1 cellular context compared by ENCODE assay signal in the genomic region with DNA sequence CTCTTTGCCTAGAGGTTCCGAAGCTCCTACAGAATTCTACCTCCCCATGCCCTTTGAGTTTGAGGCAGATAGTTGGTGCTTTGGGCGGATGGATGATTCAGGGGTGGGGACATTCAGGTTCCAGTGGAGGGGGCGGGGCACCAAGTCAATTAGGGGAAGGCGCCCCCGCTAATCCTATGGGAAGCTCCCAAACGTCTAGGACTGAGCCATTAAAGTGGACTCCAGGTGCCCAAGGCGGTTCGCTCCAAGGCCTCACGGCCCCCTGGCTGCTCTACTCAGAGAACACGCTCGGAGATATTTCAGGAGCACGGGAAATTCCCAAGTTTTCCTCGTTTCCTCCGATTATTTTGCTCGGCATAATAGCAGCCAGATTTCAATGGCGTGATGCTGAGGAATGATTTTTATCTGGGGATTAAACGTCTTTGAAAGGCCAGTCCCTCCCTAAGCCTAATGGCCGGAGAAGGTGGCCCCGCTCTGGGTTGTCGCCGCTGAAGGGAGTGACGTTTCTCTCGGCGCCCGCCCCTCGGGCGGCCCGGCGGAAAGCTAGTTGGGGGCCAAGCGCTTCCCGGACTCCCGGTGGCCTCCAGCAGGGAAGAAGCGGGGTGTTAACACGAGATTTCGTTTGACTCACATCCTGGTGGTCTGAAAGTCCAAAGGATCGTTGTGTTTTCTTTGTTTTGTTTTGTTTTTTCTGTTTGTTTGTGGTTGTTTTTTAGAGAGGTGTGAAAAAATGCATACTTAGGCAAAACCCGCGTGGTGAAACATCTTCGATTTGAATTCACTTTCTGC.
A peak's percentile ranks its signal among the peaks of the same experiment; 100 is the strongest.
TF ChIP-seq lines count a peak whose summit lies in the region.

No MANE protein-coding gene starts in this region.

TF ChIP-seq in HepG2, 621 proteins besides CTCF, POLR2A, EP300 and RAD21 (continued from another document and continues in another):
- TF ChIP-seq SPEN (CRISPR knock-in tag; IDR thresholded peaks at IDR 0.05; ENCODE audit: low read depth), result peak; percentile 32; the same call in 1 of the 2 replicates
- TF ChIP-seq, protein P1, sequence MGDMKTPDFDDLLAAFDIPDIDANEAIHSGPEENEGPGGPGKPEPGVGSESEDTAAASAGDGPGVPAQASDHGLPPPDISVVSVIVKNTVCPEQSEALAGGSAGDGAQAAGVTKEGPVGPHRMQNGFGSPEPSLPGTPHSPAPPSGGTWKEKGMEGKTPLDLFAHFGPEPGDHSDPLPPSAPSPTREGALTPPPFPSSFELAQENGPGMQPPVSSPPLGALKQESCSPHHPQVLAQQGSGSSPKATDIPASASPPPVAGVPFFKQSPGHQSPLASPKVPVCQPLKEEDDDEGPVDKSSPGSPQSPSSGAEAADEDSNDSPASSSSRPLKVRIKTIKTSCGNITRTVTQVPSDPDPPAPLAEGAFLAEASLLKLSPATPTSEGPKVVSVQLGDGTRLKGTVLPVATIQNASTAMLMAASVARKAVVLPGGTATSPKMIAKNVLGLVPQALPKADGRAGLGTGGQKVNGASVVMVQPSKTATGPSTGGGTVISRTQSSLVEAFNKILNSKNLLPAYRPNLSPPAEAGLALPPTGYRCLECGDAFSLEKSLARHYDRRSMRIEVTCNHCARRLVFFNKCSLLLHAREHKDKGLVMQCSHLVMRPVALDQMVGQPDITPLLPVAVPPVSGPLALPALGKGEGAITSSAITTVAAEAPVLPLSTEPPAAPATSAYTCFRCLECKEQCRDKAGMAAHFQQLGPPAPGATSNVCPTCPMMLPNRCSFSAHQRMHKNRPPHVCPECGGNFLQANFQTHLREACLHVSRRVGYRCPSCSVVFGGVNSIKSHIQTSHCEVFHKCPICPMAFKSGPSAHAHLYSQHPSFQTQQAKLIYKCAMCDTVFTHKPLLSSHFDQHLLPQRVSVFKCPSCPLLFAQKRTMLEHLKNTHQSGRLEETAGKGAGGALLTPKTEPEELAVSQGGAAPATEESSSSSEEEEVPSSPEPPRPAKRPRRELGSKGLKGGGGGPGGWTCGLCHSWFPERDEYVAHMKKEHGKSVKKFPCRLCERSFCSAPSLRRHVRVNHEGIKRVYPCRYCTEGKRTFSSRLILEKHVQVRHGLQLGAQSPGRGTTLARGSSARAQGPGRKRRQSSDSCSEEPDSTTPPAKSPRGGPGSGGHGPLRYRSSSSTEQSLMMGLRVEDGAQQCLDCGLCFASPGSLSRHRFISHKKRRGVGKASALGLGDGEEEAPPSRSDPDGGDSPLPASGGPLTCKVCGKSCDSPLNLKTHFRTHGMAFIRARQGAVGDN (CRISPR knock-in tag; IDR thresholded peaks at IDR 0.05), result peak; percentile 44; the same call in 1 of the 2 replicates
- TF ChIP-seq SP5 (CRISPR knock-in tag; IDR thresholded peaks at IDR 0.05; ENCODE audit: borderline replicate concordance, low read depth), result 0 out of 2 replicates have a peak, but pooled peaks have one; percentile 12
- no peak for TF ChIP-seq ZNF616 (CRISPR knock-in tag; IDR thresholded peaks at IDR 0.05; ENCODE audit: low read depth)
- no peak for TF ChIP-seq ZNF615 (CRISPR knock-in tag; IDR thresholded peaks at IDR 0.05; ENCODE audit: borderline replicate concordance)
- no peak for TF ChIP-seq ZFP41 (CRISPR knock-in tag; IDR thresholded peaks at IDR 0.05; ENCODE audit: borderline replicate concordance)
- no peak for TF ChIP-seq SRF (IDR thresholded peaks at IDR 0.05; ENCODE audit: low read depth, low read length)
- no peak for TF ChIP-seq CREBL2 (CRISPR knock-in tag; IDR thresholded peaks at IDR 0.05; ENCODE audit: borderline replicate concordance)
- TF ChIP-seq, protein P2, sequence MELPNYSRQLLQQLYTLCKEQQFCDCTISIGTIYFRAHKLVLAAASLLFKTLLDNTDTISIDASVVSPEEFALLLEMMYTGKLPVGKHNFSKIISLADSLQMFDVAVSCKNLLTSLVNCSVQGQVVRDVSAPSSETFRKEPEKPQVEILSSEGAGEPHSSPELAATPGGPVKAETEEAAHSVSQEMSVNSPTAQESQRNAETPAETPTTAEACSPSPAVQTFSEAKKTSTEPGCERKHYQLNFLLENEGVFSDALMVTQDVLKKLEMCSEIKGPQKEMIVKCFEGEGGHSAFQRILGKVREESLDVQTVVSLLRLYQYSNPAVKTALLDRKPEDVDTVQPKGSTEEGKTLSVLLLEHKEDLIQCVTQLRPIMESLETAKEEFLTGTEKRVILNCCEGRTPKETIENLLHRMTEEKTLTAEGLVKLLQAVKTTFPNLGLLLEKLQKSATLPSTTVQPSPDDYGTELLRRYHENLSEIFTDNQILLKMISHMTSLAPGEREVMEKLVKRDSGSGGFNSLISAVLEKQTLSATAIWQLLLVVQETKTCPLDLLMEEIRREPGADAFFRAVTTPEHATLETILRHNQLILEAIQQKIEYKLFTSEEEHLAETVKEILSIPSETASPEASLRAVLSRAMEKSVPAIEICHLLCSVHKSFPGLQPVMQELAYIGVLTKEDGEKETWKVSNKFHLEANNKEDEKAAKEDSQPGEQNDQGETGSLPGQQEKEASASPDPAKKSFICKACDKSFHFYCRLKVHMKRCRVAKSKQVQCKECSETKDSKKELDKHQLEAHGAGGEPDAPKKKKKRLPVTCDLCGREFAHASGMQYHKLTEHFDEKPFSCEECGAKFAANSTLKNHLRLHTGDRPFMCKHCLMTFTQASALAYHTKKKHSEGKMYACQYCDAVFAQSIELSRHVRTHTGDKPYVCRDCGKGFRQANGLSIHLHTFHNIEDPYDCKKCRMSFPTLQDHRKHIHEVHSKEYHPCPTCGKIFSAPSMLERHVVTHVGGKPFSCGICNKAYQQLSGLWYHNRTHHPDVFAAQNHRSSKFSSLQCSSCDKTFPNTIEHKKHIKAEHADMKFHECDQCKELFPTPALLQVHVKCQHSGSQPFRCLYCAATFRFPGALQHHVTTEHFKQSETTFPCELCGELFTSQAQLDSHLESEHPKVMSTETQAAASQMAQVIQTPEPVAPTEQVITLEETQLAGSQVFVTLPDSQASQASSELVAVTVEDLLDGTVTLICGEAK (IDR thresholded peaks at IDR 0.05), result no peak
- TF ChIP-seq, protein P2 (CRISPR knock-in tag; IDR thresholded peaks at IDR 0.05), result no peak
- no peak for TF ChIP-seq ZNF207 (IDR thresholded peaks at IDR 0.05; ENCODE audit: borderline replicate concordance)
- no peak for TF ChIP-seq RXRA (CRISPR knock-in tag; IDR thresholded peaks at IDR 0.05)
- TF ChIP-seq CENPT (CRISPR knock-in tag; IDR thresholded peaks at IDR 0.05; ENCODE audit: low read depth), result no peak
- TF ChIP-seq ZNF652 (CRISPR knock-in tag; IDR thresholded peaks at IDR 0.05; ENCODE audit: borderline replicate concordance, low read depth), result no peak
- 0 out of 2 replicates have a peak, but pooled peaks have one; percentile 21 for TF ChIP-seq DNMT3B (CRISPR knock-in tag; conservative IDR thresholded peaks at IDR 0.05)
- no peak for TF ChIP-seq NFYC (CRISPR knock-in tag; IDR thresholded peaks at IDR 0.05)
- TF ChIP-seq, protein P3, sequence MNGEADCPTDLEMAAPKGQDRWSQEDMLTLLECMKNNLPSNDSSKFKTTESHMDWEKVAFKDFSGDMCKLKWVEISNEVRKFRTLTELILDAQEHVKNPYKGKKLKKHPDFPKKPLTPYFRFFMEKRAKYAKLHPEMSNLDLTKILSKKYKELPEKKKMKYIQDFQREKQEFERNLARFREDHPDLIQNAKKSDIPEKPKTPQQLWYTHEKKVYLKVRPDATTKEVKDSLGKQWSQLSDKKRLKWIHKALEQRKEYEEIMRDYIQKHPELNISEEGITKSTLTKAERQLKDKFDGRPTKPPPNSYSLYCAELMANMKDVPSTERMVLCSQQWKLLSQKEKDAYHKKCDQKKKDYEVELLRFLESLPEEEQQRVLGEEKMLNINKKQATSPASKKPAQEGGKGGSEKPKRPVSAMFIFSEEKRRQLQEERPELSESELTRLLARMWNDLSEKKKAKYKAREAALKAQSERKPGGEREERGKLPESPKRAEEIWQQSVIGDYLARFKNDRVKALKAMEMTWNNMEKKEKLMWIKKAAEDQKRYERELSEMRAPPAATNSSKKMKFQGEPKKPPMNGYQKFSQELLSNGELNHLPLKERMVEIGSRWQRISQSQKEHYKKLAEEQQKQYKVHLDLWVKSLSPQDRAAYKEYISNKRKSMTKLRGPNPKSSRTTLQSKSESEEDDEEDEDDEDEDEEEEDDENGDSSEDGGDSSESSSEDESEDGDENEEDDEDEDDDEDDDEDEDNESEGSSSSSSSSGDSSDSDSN (CRISPR knock-in tag; IDR thresholded peaks at IDR 0.05), result no peak
- no peak for TF ChIP-seq KLF12 (CRISPR knock-in tag; IDR thresholded peaks at IDR 0.05; ENCODE audit: borderline replicate concordance)
- TF ChIP-seq POGK (CRISPR knock-in tag; conservative IDR thresholded peaks at IDR 0.05), result peak; percentile 26; the same call in 1 of the 2 replicates
- TF ChIP-seq, protein P4, sequence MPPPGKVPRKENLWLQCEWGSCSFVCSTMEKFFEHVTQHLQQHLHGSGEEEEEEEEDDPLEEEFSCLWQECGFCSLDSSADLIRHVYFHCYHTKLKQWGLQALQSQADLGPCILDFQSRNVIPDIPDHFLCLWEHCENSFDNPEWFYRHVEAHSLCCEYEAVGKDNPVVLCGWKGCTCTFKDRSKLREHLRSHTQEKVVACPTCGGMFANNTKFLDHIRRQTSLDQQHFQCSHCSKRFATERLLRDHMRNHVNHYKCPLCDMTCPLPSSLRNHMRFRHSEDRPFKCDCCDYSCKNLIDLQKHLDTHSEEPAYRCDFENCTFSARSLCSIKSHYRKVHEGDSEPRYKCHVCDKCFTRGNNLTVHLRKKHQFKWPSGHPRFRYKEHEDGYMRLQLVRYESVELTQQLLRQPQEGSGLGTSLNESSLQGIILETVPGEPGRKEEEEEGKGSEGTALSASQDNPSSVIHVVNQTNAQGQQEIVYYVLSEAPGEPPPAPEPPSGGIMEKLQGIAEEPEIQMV (CRISPR knock-in tag; IDR thresholded peaks at IDR 0.05; ENCODE audit: low read depth), result no peak
- 0 out of 2 replicates have a peak, but pooled peaks have one; percentile 32 for TF ChIP-seq THAP11 (CRISPR knock-in tag; IDR thresholded peaks at IDR 0.05)
- peak; percentile 39; the same call in 1 of the 2 replicates for TF ChIP-seq ARID4A (CRISPR knock-in tag; IDR thresholded peaks at IDR 0.05; ENCODE audit: borderline replicate concordance)
- TF ChIP-seq PHF8 (CRISPR knock-in tag; IDR thresholded peaks at IDR 0.05), result no peak; the same call in 1 of the 2 replicates
- TF ChIP-seq LCORL (IDR thresholded peaks at IDR 0.05), result no peak
- peak; percentile 41; the same call in 1 of the 2 replicates for TF ChIP-seq LCORL (CRISPR knock-in tag; IDR thresholded peaks at IDR 0.05)
- no peak for TF ChIP-seq ZSCAN29 (CRISPR knock-in tag; conservative IDR thresholded peaks at IDR 0.05)
